Comparison of ENCODE assay signal across 1 cellular context in the genomic region with DNA sequence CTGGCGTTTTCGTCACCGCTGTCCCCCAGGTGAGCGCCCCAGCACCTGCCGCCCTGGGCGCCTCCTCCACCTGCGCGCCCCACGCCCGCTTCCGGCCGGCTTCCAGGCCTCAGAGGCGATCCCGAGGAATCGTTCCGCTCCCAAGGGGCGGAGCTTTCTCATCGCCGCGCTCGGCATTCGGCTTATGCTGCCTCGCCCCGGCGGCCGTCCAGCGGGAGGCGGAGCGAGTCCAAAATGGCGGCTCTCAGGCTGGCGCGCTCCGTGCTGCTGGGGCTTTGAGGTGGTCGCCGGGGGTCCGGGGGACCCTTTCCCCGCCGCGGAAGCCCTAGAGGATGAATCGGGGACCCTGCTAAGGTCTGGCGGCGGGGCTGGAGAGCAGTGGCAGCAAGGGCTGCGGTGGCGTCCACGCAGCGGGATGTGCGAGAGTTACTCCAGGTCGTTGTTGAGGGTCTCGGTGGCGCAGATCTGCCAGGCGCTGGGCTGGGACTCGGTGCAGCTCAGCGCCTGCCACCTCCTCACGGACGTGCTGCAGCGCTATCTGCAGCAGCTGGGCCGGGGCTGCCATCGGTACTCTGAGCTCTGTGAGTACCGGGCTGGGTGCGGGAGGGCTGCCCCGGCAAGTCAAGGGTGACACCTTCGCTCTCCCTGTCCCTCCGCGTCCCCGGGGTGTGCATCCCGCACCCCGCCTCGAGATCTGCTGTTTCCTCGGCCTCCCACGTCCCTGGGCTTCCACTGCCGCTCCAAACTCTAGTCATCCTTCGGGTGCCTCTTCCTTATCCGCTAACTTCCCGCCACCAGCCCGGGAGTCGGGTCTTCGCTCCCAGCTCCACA.
TF ChIP-seq lines count a peak whose summit lies in the region.

A gene with protein sequence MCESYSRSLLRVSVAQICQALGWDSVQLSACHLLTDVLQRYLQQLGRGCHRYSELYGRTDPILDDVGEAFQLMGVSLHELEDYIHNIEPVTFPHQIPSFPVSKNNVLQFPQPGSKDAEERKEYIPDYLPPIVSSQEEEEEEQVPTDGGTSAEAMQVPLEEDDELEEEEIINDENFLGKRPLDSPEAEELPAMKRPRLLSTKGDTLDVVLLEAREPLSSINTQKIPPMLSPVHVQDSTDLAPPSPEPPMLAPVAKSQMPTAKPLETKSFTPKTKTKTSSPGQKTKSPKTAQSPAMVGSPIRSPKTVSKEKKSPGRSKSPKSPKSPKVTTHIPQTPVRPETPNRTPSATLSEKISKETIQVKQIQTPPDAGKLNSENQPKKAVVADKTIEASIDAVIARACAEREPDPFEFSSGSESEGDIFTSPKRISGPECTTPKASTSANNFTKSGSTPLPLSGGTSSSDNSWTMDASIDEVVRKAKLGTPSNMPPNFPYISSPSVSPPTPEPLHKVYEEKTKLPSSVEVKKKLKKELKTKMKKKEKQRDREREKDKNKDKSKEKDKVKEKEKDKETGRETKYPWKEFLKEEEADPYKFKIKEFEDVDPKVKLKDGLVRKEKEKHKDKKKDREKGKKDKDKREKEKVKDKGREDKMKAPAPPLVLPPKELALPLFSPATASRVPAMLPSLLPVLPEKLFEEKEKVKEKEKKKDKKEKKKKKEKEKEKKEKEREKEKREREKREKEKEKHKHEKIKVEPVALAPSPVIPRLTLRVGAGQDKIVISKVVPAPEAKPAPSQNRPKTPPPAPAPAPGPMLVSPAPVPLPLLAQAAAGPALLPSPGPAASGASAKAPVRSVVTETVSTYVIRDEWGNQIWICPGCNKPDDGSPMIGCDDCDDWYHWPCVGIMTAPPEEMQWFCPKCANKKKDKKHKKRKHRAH (plus strand): TSS at position 211 of the 831 bp plus-strand sequence. CDS start 205 bp downstream, at position 416.

TF ChIP-seq in K562, 482 proteins besides CTCF, POLR2A, EP300 and RAD21 (continued from another document and continues in another):
- TF ChIP-seq, protein P1, sequence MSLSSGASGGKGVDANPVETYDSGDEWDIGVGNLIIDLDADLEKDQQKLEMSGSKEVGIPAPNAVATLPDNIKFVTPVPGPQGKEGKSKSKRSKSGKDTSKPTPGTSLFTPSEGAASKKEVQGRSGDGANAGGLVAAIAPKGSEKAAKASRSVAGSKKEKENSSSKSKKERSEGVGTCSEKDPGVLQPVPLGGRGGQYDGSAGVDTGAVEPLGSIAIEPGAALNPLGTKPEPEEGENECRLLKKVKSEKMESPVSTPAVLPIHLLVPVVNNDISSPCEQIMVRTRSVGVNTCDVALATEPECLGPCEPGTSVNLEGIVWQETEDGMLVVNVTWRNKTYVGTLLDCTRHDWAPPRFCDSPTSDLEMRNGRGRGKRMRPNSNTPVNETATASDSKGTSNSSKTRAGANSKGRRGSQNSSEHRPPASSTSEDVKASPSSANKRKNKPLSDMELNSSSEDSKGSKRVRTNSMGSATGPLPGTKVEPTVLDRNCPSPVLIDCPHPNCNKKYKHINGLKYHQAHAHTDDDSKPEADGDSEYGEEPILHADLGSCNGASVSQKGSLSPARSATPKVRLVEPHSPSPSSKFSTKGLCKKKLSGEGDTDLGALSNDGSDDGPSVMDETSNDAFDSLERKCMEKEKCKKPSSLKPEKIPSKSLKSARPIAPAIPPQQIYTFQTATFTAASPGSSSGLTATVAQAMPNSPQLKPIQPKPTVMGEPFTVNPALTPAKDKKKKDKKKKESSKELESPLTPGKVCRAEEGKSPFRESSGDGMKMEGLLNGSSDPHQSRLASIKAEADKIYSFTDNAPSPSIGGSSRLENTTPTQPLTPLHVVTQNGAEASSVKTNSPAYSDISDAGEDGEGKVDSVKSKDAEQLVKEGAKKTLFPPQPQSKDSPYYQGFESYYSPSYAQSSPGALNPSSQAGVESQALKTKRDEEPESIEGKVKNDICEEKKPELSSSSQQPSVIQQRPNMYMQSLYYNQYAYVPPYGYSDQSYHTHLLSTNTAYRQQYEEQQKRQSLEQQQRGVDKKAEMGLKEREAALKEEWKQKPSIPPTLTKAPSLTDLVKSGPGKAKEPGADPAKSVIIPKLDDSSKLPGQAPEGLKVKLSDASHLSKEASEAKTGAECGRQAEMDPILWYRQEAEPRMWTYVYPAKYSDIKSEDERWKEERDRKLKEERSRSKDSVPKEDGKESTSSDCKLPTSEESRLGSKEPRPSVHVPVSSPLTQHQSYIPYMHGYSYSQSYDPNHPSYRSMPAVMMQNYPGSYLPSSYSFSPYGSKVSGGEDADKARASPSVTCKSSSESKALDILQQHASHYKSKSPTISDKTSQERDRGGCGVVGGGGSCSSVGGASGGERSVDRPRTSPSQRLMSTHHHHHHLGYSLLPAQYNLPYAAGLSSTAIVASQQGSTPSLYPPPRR (CRISPR knock-in tag; IDR thresholded peaks at IDR 0.05; ENCODE audit: borderline replicate concordance): no peak
- no peak for TF ChIP-seq RFX1 (IDR thresholded peaks at IDR 0.05)
- no peak for TF ChIP-seq KAT2B (IDR thresholded peaks at IDR 0.05; ENCODE audit: low read depth, low read length)
- peak; percentile 91 to 98 (median 97) for TF ChIP-seq YY1 (IDR thresholded peaks at IDR 0.05; ENCODE audit: borderline replicate concordance in 1 of 3, control insufficient read depth in 1 of 3, extremely low read depth in 1 of 3, insufficient read depth in 3 of 3, insufficient read length in 1 of 3, insufficient replicate concordance in 2 of 3, low read depth in 1 of 3, low read length in 2 of 3)
- TF ChIP-seq, protein P2, sequence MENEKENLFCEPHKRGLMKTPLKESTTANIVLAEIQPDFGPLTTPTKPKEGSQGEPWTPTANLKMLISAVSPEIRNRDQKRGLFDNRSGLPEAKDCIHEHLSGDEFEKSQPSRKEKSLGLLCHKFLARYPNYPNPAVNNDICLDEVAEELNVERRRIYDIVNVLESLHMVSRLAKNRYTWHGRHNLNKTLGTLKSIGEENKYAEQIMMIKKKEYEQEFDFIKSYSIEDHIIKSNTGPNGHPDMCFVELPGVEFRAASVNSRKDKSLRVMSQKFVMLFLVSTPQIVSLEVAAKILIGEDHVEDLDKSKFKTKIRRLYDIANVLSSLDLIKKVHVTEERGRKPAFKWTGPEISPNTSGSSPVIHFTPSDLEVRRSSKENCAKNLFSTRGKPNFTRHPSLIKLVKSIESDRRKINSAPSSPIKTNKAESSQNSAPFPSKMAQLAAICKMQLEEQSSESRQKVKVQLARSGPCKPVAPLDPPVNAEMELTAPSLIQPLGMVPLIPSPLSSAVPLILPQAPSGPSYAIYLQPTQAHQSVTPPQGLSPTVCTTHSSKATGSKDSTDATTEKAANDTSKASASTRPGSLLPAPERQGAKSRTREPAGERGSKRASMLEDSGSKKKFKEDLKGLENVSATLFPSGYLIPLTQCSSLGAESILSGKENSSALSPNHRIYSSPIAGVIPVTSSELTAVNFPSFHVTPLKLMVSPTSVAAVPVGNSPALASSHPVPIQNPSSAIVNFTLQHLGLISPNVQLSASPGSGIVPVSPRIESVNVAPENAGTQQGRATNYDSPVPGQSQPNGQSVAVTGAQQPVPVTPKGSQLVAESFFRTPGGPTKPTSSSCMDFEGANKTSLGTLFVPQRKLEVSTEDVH (IDR thresholded peaks at IDR 0.05; ENCODE audit: low read depth, partially characterized antibody): peak; percentile 69
- 0 out of 2 replicates have a peak, but pooled peaks have one; percentile 50 for TF ChIP-seq RNF2 (IDR thresholded peaks at IDR 0.05)
- TF ChIP-seq, protein P3, sequence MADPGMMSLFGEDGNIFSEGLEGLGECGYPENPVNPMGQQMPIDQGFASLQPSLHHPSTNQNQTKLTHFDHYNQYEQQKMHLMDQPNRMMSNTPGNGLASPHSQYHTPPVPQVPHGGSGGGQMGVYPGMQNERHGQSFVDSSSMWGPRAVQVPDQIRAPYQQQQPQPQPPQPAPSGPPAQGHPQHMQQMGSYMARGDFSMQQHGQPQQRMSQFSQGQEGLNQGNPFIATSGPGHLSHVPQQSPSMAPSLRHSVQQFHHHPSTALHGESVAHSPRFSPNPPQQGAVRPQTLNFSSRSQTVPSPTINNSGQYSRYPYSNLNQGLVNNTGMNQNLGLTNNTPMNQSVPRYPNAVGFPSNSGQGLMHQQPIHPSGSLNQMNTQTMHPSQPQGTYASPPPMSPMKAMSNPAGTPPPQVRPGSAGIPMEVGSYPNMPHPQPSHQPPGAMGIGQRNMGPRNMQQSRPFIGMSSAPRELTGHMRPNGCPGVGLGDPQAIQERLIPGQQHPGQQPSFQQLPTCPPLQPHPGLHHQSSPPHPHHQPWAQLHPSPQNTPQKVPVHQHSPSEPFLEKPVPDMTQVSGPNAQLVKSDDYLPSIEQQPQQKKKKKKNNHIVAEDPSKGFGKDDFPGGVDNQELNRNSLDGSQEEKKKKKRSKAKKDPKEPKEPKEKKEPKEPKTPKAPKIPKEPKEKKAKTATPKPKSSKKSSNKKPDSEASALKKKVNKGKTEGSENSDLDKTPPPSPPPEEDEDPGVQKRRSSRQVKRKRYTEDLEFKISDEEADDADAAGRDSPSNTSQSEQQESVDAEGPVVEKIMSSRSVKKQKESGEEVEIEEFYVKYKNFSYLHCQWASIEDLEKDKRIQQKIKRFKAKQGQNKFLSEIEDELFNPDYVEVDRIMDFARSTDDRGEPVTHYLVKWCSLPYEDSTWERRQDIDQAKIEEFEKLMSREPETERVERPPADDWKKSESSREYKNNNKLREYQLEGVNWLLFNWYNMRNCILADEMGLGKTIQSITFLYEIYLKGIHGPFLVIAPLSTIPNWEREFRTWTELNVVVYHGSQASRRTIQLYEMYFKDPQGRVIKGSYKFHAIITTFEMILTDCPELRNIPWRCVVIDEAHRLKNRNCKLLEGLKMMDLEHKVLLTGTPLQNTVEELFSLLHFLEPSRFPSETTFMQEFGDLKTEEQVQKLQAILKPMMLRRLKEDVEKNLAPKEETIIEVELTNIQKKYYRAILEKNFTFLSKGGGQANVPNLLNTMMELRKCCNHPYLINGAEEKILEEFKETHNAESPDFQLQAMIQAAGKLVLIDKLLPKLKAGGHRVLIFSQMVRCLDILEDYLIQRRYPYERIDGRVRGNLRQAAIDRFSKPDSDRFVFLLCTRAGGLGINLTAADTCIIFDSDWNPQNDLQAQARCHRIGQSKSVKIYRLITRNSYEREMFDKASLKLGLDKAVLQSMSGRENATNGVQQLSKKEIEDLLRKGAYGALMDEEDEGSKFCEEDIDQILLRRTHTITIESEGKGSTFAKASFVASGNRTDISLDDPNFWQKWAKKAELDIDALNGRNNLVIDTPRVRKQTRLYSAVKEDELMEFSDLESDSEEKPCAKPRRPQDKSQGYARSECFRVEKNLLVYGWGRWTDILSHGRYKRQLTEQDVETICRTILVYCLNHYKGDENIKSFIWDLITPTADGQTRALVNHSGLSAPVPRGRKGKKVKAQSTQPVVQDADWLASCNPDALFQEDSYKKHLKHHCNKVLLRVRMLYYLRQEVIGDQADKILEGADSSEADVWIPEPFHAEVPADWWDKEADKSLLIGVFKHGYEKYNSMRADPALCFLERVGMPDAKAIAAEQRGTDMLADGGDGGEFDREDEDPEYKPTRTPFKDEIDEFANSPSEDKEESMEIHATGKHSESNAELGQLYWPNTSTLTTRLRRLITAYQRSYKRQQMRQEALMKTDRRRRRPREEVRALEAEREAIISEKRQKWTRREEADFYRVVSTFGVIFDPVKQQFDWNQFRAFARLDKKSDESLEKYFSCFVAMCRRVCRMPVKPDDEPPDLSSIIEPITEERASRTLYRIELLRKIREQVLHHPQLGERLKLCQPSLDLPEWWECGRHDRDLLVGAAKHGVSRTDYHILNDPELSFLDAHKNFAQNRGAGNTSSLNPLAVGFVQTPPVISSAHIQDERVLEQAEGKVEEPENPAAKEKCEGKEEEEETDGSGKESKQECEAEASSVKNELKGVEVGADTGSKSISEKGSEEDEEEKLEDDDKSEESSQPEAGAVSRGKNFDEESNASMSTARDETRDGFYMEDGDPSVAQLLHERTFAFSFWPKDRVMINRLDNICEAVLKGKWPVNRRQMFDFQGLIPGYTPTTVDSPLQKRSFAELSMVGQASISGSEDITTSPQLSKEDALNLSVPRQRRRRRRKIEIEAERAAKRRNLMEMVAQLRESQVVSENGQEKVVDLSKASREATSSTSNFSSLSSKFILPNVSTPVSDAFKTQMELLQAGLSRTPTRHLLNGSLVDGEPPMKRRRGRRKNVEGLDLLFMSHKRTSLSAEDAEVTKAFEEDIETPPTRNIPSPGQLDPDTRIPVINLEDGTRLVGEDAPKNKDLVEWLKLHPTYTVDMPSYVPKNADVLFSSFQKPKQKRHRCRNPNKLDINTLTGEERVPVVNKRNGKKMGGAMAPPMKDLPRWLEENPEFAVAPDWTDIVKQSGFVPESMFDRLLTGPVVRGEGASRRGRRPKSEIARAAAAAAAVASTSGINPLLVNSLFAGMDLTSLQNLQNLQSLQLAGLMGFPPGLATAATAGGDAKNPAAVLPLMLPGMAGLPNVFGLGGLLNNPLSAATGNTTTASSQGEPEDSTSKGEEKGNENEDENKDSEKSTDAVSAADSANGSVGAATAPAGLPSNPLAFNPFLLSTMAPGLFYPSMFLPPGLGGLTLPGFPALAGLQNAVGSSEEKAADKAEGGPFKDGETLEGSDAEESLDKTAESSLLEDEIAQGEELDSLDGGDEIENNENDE (IDR thresholded peaks at IDR 0.05; ENCODE audit: low read depth, low read length): no peak
- TF ChIP-seq TCF3 (CRISPR knock-in tag; IDR thresholded peaks at IDR 0.05): peak; percentile 37; the same call in 1 of the 2 replicates
- no peak for TF ChIP-seq ZNF644 (tag; IDR thresholded peaks at IDR 0.05; ENCODE audit: low read depth)
- TF ChIP-seq ERF (CRISPR knock-in tag; IDR thresholded peaks at IDR 0.05): no peak
- TF ChIP-seq, protein P4, sequence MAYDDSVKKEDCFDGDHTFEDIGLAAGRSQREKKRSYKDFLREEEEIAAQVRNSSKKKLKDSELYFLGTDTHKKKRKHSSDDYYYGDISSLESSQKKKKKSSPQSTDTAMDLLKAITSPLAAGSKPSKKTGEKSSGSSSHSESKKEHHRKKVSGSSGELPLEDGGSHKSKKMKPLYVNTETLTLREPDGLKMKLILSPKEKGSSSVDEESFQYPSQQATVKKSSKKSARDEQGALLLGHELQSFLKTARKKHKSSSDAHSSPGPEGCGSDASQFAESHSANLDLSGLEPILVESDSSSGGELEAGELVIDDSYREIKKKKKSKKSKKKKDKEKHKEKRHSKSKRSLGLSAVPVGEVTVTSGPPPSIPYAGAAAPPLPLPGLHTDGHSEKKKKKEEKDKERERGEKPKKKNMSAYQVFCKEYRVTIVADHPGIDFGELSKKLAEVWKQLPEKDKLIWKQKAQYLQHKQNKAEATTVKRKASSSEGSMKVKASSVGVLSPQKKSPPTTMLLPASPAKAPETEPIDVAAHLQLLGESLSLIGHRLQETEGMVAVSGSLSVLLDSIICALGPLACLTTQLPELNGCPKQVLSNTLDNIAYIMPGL (CRISPR knock-in tag; IDR thresholded peaks at IDR 0.05): no peak; the same call in 1 of the 2 replicates
- TF ChIP-seq, protein P5, sequence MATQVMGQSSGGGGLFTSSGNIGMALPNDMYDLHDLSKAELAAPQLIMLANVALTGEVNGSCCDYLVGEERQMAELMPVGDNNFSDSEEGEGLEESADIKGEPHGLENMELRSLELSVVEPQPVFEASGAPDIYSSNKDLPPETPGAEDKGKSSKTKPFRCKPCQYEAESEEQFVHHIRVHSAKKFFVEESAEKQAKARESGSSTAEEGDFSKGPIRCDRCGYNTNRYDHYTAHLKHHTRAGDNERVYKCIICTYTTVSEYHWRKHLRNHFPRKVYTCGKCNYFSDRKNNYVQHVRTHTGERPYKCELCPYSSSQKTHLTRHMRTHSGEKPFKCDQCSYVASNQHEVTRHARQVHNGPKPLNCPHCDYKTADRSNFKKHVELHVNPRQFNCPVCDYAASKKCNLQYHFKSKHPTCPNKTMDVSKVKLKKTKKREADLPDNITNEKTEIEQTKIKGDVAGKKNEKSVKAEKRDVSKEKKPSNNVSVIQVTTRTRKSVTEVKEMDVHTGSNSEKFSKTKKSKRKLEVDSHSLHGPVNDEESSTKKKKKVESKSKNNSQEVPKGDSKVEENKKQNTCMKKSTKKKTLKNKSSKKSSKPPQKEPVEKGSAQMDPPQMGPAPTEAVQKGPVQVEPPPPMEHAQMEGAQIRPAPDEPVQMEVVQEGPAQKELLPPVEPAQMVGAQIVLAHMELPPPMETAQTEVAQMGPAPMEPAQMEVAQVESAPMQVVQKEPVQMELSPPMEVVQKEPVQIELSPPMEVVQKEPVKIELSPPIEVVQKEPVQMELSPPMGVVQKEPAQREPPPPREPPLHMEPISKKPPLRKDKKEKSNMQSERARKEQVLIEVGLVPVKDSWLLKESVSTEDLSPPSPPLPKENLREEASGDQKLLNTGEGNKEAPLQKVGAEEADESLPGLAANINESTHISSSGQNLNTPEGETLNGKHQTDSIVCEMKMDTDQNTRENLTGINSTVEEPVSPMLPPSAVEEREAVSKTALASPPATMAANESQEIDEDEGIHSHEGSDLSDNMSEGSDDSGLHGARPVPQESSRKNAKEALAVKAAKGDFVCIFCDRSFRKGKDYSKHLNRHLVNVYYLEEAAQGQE (CRISPR knock-in tag; IDR thresholded peaks at IDR 0.05; ENCODE audit: low read depth): no peak; the same call in 1 of the 2 replicates
- TF ChIP-seq ZC3H8 (IDR thresholded peaks at IDR 0.05): no peak
